8 cellular contexts compared by ENCODE assay signal in genomic region chr6:32838114-32838958, GRCh38. TPM values are rescaled to one million over a fixed set of nuclear protein-coding genes. Genes with fewer than 3 reads are reported as not detected.
DNase-seq lines count a peak whose midpoint lies in the region; ATAC-seq lines count a peak whose summit lies in the region.

TSS of gene TAP2 (minus strand) at chr6:32838739. CDS start at chr6:32838233, 506 bp downstream.

- peaks cover 10% of the 10 kb centered on the region for H3K36me3 Mint-ChIP-seq in IgD-negative memory B cell

- peak; percentile 96 for DNase-seq in DMS53 (lab: John Stamatoyannopoulos, UW)
- peak; percentile 88 for DNase-seq in OCI-M2 (lab: John Stamatoyannopoulos, UW; ENCODE audit: unreplicated experiment)
- DNase-seq in activated T-cell treated with anti-CD3 and anti-CD28 coated beads for 4 hours: peak; percentile 97
- peak; percentile 43 for DNase-seq in epithelial cell of prostate (ENCODE audit: low read depth, low spot score)
- peak; percentile 93 to 96 for DNase-seq in stimulated activated CD8-positive, alpha-beta memory T cell treated with anti-CD3 and anti-CD28 coated beads, Interleukin-4, amount 100 ng/mL, for 4 hours (ENCODE audit: low read depth in 2 of 2, low spot score in 1 of 2)

- no peaks in the 10 kb centered on the region for H3K27me3 Mint-ChIP-seq in IgD-negative memory B cell

- peak; percentile 69 for ATAC-seq in GM21529 (IDR thresholded peaks at IDR 0.05; ENCODE audit: unreplicated experiment)

- H3K27ac Mint-ChIP-seq in IgD-negative memory B cell: peak within 1 kb of the TSS; percentile 95 to 98 (median 97)

- H3K4me1 ChIP-seq in mucosa of rectum (ENCODE audit: control insufficient read depth in 2 of 2, insufficient read depth in 2 of 2, low read length in 2 of 2): peaks cover 16 to 24% of the 10 kb centered on the region in 2 donors

- no peaks in the 10 kb centered on the region for H3K9me3 Mint-ChIP-seq in IgD-negative memory B cell

- H3K4me3 Mint-ChIP-seq in IgD-negative memory B cell: peak within 1 kb of the TSS; percentile 91 to 98 (median 95)

- no peaks in the 10 kb centered on the region for H3K9me3 ChIP-seq in mucosa of rectum (ENCODE audit: control insufficient read depth in 2 of 2, low read length in 2 of 2)

- H3K9ac ChIP-seq in mucosa of rectum (ENCODE audit: low read depth in 1 of 2, low read length in 2 of 2): peak within 1 kb of the TSS; percentile 76 to 85

- H3K36me3 ChIP-seq in mucosa of rectum (ENCODE audit: control insufficient read depth in 2 of 2, insufficient read depth in 2 of 2, low read length in 2 of 2): peaks cover 32 to 38% of the 10 kb centered on the region in 2 donors

- H3K27ac ChIP-seq in epithelial cell of prostate (peak within 1 kb of the TSS; percentile 83), mucosa of rectum (ENCODE audit: low read depth in 2 of 2, low read length in 2 of 2) (peak within 1 kb of the TSS; percentile 92 to 94)

- peak within 1 kb of the TSS; percentile 85 to 86 for H3K4me3 ChIP-seq in mucosa of rectum (ENCODE audit: low read length in 2 of 2)

- peaks cover 53 to 67% (median 66%) of the 10 kb centered on the region in 3 donors for H3K4me1 Mint-ChIP-seq in IgD-negative memory B cell

- no peaks in the 10 kb centered on the region for H3K27me3 ChIP-seq in mucosa of rectum (ENCODE audit: control insufficient read depth in 2 of 2, insufficient read depth in 2 of 2, low read length in 2 of 2)

RNA-seq across cellular contexts. Expression of gene TAP2, which starts in this region (rescaled TPM):
- polyA plus RNA-seq in IgD-negative memory B cell: 26.8 TPM

Comparison
In these comparisons a context has a peak if more than half of its experiments do, and no peak if none do; other contexts are left out.
1. Peak in every context shown above with its lines: DNase-seq, ATAC-seq, H3K4me3 ChIP-seq and H3K27ac ChIP-seq.
2. DNase-seq: peak in every context shown above with its lines; median percentile 97 in activated T-cell treated with anti-CD3 and anti-CD28 coated beads for 4 hours; 96 in DMS53; 94 in stimulated activated CD8-positive, alpha-beta memory T cell treated with anti-CD3 and anti-CD28 coated beads, Interleukin-4, amount 100 ng/mL, for 4 hours; 88 in OCI-M2; 43 in epithelial cell of prostate.